Comparison of ENCODE assay signal across 9 cellular contexts in genomic region chr10:110865804-110866482, GRCh38. TPM values are rescaled to one million over a fixed set of nuclear protein-coding genes. Genes with fewer than 3 reads are reported as not detected.
DNase-seq lines count a peak whose midpoint lies in the region; ATAC-seq and TF ChIP-seq lines count a peak whose summit lies in the region.
"Had no signal": no experiment of that assay in that cellular context is flagged by ENCODE, and none has a peak within 500 bp of the region (broad histone marks: within the 10 kb centered on the region; RNA-seq: fewer than 3 reads in every experiment).

No MANE protein-coding gene starts in this region.

- H3K4me2 ChIP-seq in OCI-LY7 (ENCODE audit: low read length): peak overlapping the region; percentile 92

- peaks cover 5% of the 10 kb centered on the region; the same call in 1 of the 2 replicates for H3K79me2 ChIP-seq in OCI-LY7 (ENCODE audit: insufficient read depth, low read depth, low read length)

- POLR2A ChIA-PET in OCI-LY7 (lab: Charles Lee): interaction anchor here (1.4 to 5.3 kb wide), 5 partner anchors 8 to 62 kb away, joined by 3 to 75 read pairs (median 27); no protein-coding TSS in a partner anchor

- H3K9ac ChIP-seq in subcutaneous abdominal adipose tissue (ENCODE audit: low read length in 5 of 5): peak overlapping the region in 1 of 5 donors; percentile 17

- intact Hi-C loops in OCI-LY7 (cut with micrococcal nuclease; ENCODE audit: unreplicated experiment): loop anchor here (2.0 kb wide), 2 partner anchors 23 to 53 kb away; partner anchors contain the start of genes BBIP1 and SHOC2

- H3K9me2 ChIP-seq in OCI-LY7 (ENCODE audit: insufficient read depth, low read length): no peaks in the 10 kb centered on the region

- H3K27me3 ChIP-seq in subcutaneous abdominal adipose tissue (ENCODE audit: control insufficient read depth in 5 of 5, insufficient read depth in 4 of 5, low read length in 5 of 5): no peaks in the 10 kb centered on the region

- peak overlapping the region; percentile 60 for H3K4me3 ChIP-seq in OCI-LY7 (ENCODE audit: low read depth, low read length, poor library complexity, severe bottlenecking)
- H3K4me3 ChIP-seq in subcutaneous abdominal adipose tissue (ENCODE audit: low read depth in 1 of 5, low read length in 5 of 5): peak overlapping the region in 1 of 5 donors; percentile 31

- TF ChIP-seq CTCF in OCI-LY7 (conservative IDR thresholded peaks at IDR 0.05; ENCODE audit: low read length) (no peak), GM20000 (IDR thresholded peaks at IDR 0.05; ENCODE audit: extremely low read depth, missing control alignments) (no peak)

- H2AFZ ChIP-seq in OCI-LY7 (ENCODE audit: low read length): peak overlapping the region; percentile 61

- BruUV-seq in OCI-LY7 (replicated peaks; lab: Mats Ljungman, UMichigan): no TSS peak

- DNase-seq in activated CD4-positive, CD25-positive, alpha-beta regulatory T cell treated with anti-CD3 and anti-CD28 coated beads, Interleukin-2, amount 50 U/mL, for 72 hours: no peak
- DNase-seq in OCI-LY7 (ENCODE audit: low spot score): peak; percentile 63
- DNase-seq in fibroblast of peridontal ligament (ENCODE audit: extremely low read depth): peak; percentile 27
- no peak for DNase-seq in GM20000 (ENCODE audit: low spot score)
- no peak for DNase-seq in HPDE6-E6E7 (ENCODE audit: extremely low spot score)
- DNase-seq: activated gamma-delta T cell treated with Interleukin-2 at 50 U/mL for 16 hours had no signal

- H3K36me3 ChIP-seq in OCI-LY7 (ENCODE audit: insufficient read depth, low read length) (no peaks in the 10 kb centered on the region), subcutaneous abdominal adipose tissue (ENCODE audit: control insufficient read depth in 5 of 5, insufficient read depth in 5 of 5, low read length in 5 of 5) (no peaks in the 10 kb centered on the region)

- ATAC-seq in activated CD4-positive, CD25-positive, alpha-beta regulatory T cell treated with anti-CD3 and anti-CD28 coated beads, Interleukin-2, amount 50 U/mL, for 24 hours: peak; percentile 18 to 42
- ATAC-seq in HG03175 (IDR thresholded peaks at IDR 0.05; ENCODE audit: unreplicated experiment): no peak

- CTCF ChIA-PET in OCI-LY7 (lab: Charles Lee; ENCODE audit: unreplicated experiment): interaction anchor here (0.8 kb wide), 1 partner anchor 63 kb away, joined by 3 read pairs; no protein-coding TSS in a partner anchor

- H3K9me3 ChIP-seq in OCI-LY7 (ENCODE audit: low read length) (no peaks in the 10 kb centered on the region), subcutaneous abdominal adipose tissue (ENCODE audit: control insufficient read depth in 5 of 5, low read length in 5 of 5) (no peaks in the 10 kb centered on the region)

- H4K20me1 ChIP-seq in OCI-LY7 (ENCODE audit: insufficient read depth, low read length): no peaks in the 10 kb centered on the region

- H3K4me1 ChIP-seq in OCI-LY7 (ENCODE audit: insufficient read depth, low read length, poor library complexity, severe bottlenecking): peaks cover 100% of the 10 kb centered on the region
- H3K4me1 ChIP-seq in subcutaneous abdominal adipose tissue (ENCODE audit: control insufficient read depth in 5 of 5, insufficient read depth in 5 of 5, low read length in 5 of 5): peaks cover 5 to 69% (median 50%) of the 10 kb centered on the region in 5 donors

- peak overlapping the region; percentile 92 for H3K27ac ChIP-seq in OCI-LY7 (ENCODE audit: low read depth, low read length, poor library complexity, severe bottlenecking)
- peak overlapping the region; percentile 94 for H3K27ac ChIP-seq in subcutaneous abdominal adipose tissue (ENCODE audit: low read depth, low read length)

RNA-seq across cellular contexts. Expression of gene PDCD4, which starts 5.8 kb away (rescaled TPM):
- 59.0 and 70.6 TPM in 2 replicates for total RNA-seq in OCI-LY7 (2014; rRNA removed; shearing (Covaris generic))
- total RNA-seq in OCI-LY7 (2022): 116 and 131 TPM in 2 replicates

RNA-seq across cellular contexts. Expression of gene BBIP1, which starts 53.0 kb away (rescaled TPM):
- total RNA-seq in OCI-LY7 (2014; rRNA removed; shearing (Covaris generic)): 8.9 and 34.4 TPM in 2 replicates
- total RNA-seq in OCI-LY7 (2022): 32.4 and 34.8 TPM in 2 replicates

RNA-seq across cellular contexts. Expression of gene SHOC2, which starts 53.5 kb away (rescaled TPM):
- 46.7 and 54.1 TPM in 2 replicates for total RNA-seq in OCI-LY7 (2014; rRNA removed; shearing (Covaris generic))
- 92.2 and 109 TPM in 2 replicates for total RNA-seq in OCI-LY7 (2022)

Comparison
In these comparisons a context has a peak if more than half of its experiments do, and no peak if none do; other contexts are left out.
1. DNase-seq: peak in OCI-LY7 (single experiment) and fibroblast of peridontal ligament (single experiment); none in activated CD4-positive, CD25-positive, alpha-beta regulatory T cell treated with anti-CD3 and anti-CD28 coated beads, Interleukin-2, amount 50 U/mL, for 72 hours (single experiment), GM20000 (single experiment) and HPDE6-E6E7 (single experiment).